ENCODE assay signal across 19 cellular contexts in genomic region chr1:15444476-15445389, GRCh38. TPM values are rescaled to one million over a fixed set of nuclear protein-coding genes. Genes with fewer than 3 reads are reported as not detected.
A peak's percentile ranks its signal among the peaks of the same experiment; 100 is the strongest.
DNase-seq lines count a peak whose midpoint lies in the region; ATAC-seq, FAIRE-seq and TF ChIP-seq lines count a peak whose summit lies in the region.
"Had no signal": no experiment of that assay in that cellular context is flagged by ENCODE, and none has a peak within 500 bp of the region (broad histone marks: within the 10 kb centered on the region; RNA-seq: fewer than 3 reads in every experiment).

No MANE protein-coding gene starts in this region.

- H3K27me3 ChIP-seq in right atrium auricular region: no peaks in the 10 kb centered on the region
- H3K27me3 ChIP-seq in bronchial epithelial cell (ENCODE audit: control insufficient read depth, insufficient read depth, low read length): no peaks in the 10 kb centered on the region
- no peaks in the 10 kb centered on the region for H3K27me3 ChIP-seq in pancreas
- H3K27me3 ChIP-seq: Peyer's patch had no signal

- H3K4me3 ChIP-seq in right atrium auricular region (no peak overlapping the region), bronchial epithelial cell (ENCODE audit: low read depth, low read length) (no peak overlapping the region), pancreas (no peak overlapping the region)
- H3K4me3 ChIP-seq: GM23248, Peyer's patch had no signal

- H3K36me3 ChIP-seq in right atrium auricular region (no peaks in the 10 kb centered on the region), bronchial epithelial cell (ENCODE audit: control insufficient read depth, insufficient read depth, low read length) (no peaks in the 10 kb centered on the region), pancreas (no peaks in the 10 kb centered on the region)
- H3K36me3 ChIP-seq: Peyer's patch had no signal

- intact Hi-C loops in left ventricle myocardium superior (cut with micrococcal nuclease): no loop called here
- intact Hi-C loops in pancreas (cut with DNase I): no loop called here

- DNase-seq in left ventricle myocardium superior (no peak), right atrium auricular region (ENCODE audit: low spot score) (no peak), OCI-M1 (lab: John Stamatoyannopoulos, UW) (peak; percentile 23), bronchial epithelial cell (ENCODE audit: low read depth) (no peak), pancreas (peak in 5 of 6 donors; percentile 74 to 89 (median 75)), GF-D8 (lab: John Stamatoyannopoulos, UW) (no peak), GM10266 (ENCODE audit: extremely low spot score) (no peak)
- DNase-seq: Caco-2; CD4-positive, CD25-positive, alpha-beta regulatory T cell; GM23248; Karpas-422; MM.1S; NCI-H1092 treated with DMSO at 0.1 percent for 48 hours; NCI-H2081 treated with DMSO at 0.1 percent for 48 hours; NCI-H82; Peyer's patch; Right ventricle myocardium superior had no signal

- no peak for TF ChIP-seq CTCF in right atrium auricular region (IDR thresholded peaks at IDR 0.05)
- no peak for TF ChIP-seq CTCF in bronchial epithelial cell (IDR thresholded peaks at IDR 0.05; ENCODE audit: insufficient read depth, low read length, severe bottlenecking)
- no peak for TF ChIP-seq CTCF in pancreas (IDR thresholded peaks at IDR 0.05)
- TF ChIP-seq CTCF in GM10266 (IDR thresholded peaks at IDR 0.05; ENCODE audit: control insufficient read depth, insufficient read depth, low read depth, missing control alignments): no peak

- FAIRE-seq in bronchial epithelial cell (lab: Jason Lieb, UNC) (peak; percentile 60), pancreas (lab: Jason Lieb, UNC) (no peak)

- ATAC-seq in left ventricle myocardium superior (peak; percentile 24), pancreas (peak; percentile 15 to 33 (median 28))
- ATAC-seq: HCT116 had no signal

- H3K9me3 ChIP-seq in right atrium auricular region (no peaks in the 10 kb centered on the region), pancreas (no peaks in the 10 kb centered on the region)
- H3K9me3 ChIP-seq: Caco-2, Peyer's patch had no signal

- H3K4me1 ChIP-seq in right atrium auricular region (no peaks in the 10 kb centered on the region), pancreas (peaks cover 0 to 4% (median 0%) of the 10 kb centered on the region in 3 donors)
- H3K4me1 ChIP-seq: Caco-2, Peyer's patch had no signal

- H3K27ac ChIP-seq in right atrium auricular region (no peak overlapping the region), pancreas (peak overlapping the region in 2 of 4 donors; percentile 9 to 50)
- H3K27ac ChIP-seq: GM23248, Peyer's patch had no signal

- WGBS in pancreas, 2 donors: 40 to 45% methylated on average over 17 of the region's 17 CpGs

RNA-seq across cellular contexts. Expression of gene CTRC, which starts 6.5 kb away (rescaled TPM):
- not detected for total RNA-seq in left ventricle myocardium superior
- total RNA-seq in right atrium auricular region: not detected
- not detected in 2 replicates for total RNA-seq in bronchial epithelial cell
- total RNA-seq in pancreas: over 10,000 TPM in 1 of 6 donors, 1,000 to 10,000 TPM in 5; 7,866 to 13,867 (median 8,408) TPM
- 1,000 to 10,000 TPM; 3,972 to 5,613 TPM for polyA plus RNA-seq in pancreas
- total RNA-seq: Caco-2, GM23248, Right ventricle myocardium superior had no signal
- polyA plus RNA-seq: CD4-positive, CD25-positive, alpha-beta regulatory T cell; GM23248 had no signal

RNA-seq across cellular contexts. Expression of gene CELA2A, which starts 11.8 kb away (rescaled TPM):
- total RNA-seq in left ventricle myocardium superior (not detected), right atrium auricular region (not detected), bronchial epithelial cell (not detected in 2 replicates), pancreas (over 10,000 TPM in 2 of 6 donors, 1,000 to 10,000 TPM in 3, 100 to 1,000 TPM in 1; 360 to 20,184 (median 5,030) TPM)
- 1,000 to 10,000 TPM; 2,295 to 3,502 TPM for polyA plus RNA-seq in pancreas
- total RNA-seq: A673; Caco-2; CD4-positive, CD25-positive, alpha-beta regulatory T cell; GM23248; Peyer's patch; Right ventricle myocardium superior had no signal
- polyA plus RNA-seq: CD4-positive, CD25-positive, alpha-beta regulatory T cell; GM23248 had no signal

RNA-seq across cellular contexts. Expression of gene CELA2B, which starts 31.2 kb away (rescaled TPM):
- total RNA-seq in left ventricle myocardium superior (not detected), right atrium auricular region (not detected), bronchial epithelial cell (not detected in 2 replicates), pancreas (1,000 to 10,000 TPM in 2 of 6 donors, 100 to 1,000 TPM in 4; 310 to 2,290 (median 800) TPM)
- 100 to 1,000 TPM; 186 to 203 TPM for polyA plus RNA-seq in pancreas
- total RNA-seq: A673; Caco-2; CD4-positive, CD25-positive, alpha-beta regulatory T cell; GM23248; Peyer's patch; Right ventricle myocardium superior had no signal
- polyA plus RNA-seq: CD4-positive, CD25-positive, alpha-beta regulatory T cell; GM23248 had no signal

RNA-seq across cellular contexts. Expression of gene EFHD2, which starts 35.0 kb away (rescaled TPM):
- 12.6 TPM for total RNA-seq in left ventricle myocardium superior
- total RNA-seq in right atrium auricular region: 10 to 100 TPM; 13.7 to 23.9 TPM
- 41.5 and 42.6 TPM in 2 replicates for total RNA-seq in bronchial epithelial cell
- 10 to 100 TPM; 35.9 to 43.6 (median 38.8) TPM for total RNA-seq in pancreas
- 10 to 100 TPM; 30.5 to 47.4 TPM for polyA plus RNA-seq in pancreas

Comparison
In these comparisons a context has a peak if more than half of its experiments do, and no peak if none do; other contexts are left out.
1. DNase-seq: peak in OCI-M1 (single experiment) and pancreas (5 of 6); none in left ventricle myocardium superior (single experiment), right atrium auricular region (single experiment), bronchial epithelial cell (single experiment), GF-D8 (single experiment) and GM10266 (single experiment).
2. RNA of gene CTRC, which starts 6.5 kb away (total RNA-seq): 7,866 to 13,867 TPM in pancreas; not detected in right atrium auricular region, not detected in left ventricle myocardium superior (single experiment) and not detected in bronchial epithelial cell; every median in the first group is over 1,000 times any median in the second.
3. RNA of gene CELA2A, which starts 11.8 kb away (total RNA-seq): 360 to 20,184 TPM in pancreas; not detected in right atrium auricular region, not detected in left ventricle myocardium superior (single experiment) and not detected in bronchial epithelial cell; every median in the first group is over 100 times any median in the second.
4. RNA of gene CELA2B, which starts 31.2 kb away (total RNA-seq): 310 to 2,290 TPM in pancreas; not detected in left ventricle myocardium superior (single experiment), not detected in right atrium auricular region and not detected in bronchial epithelial cell; every median in the first group is over 100 times any median in the second.